In genomic region chr12:39795481-39795880, GRCh38 we compare ENCODE assay signal across 18 cellular contexts.
"Had no signal": no experiment of that assay in that cellular context is flagged by ENCODE, and none has a peak within 500 bp of the region (broad histone marks: within the 10 kb centered on the region; RNA-seq: fewer than 3 reads in every experiment).

No MANE protein-coding gene starts in this region.

- ATAC-seq: Panc1, PC-3, SK-N-SH treated with all-trans-retinoic acid at 6 μM for 48 hours had no signal

- H3K4me3 ChIP-seq: SJCRH30 had no signal

- DNase-seq: KBM-7, MM.1S, NCI-H1092 treated with DMSO at 0.1 percent for 48 hours, NCI-H1436, NCI-H187, NCI-H2029, NCI-H2081 treated with DMSO at 0.1 percent for 48 hours, NCI-H2171 treated with DMSO at 0.1 percent for 48 hours, NCI-H2227 treated with DMSO at 0.1 percent for 48 hours, NCI-H524, NCI-H69, NCI-H774, PC-3, SHP77, SJCRH30 had no signal

- H3K27ac ChIP-seq: RWPE1, SJCRH30 had no signal
